Comparison of ENCODE assay signal across 21 cellular contexts in genomic region chr1:208312706-208313105, GRCh38.
DNase-seq lines count a peak whose midpoint lies in the region; ATAC-seq, FAIRE-seq and TF ChIP-seq lines count a peak whose summit lies in the region.
"Had no signal": no experiment of that assay in that cellular context is flagged by ENCODE, and none has a peak within 500 bp of the region (broad histone marks: within the 10 kb centered on the region; RNA-seq: fewer than 3 reads in every experiment).

No MANE protein-coding gene starts in this region.

- H3K27me3 ChIP-seq in mammary epithelial cell (ENCODE audit: insufficient read depth, low read length), result no peaks in the 10 kb centered on the region
- H3K27me3 ChIP-seq in breast epithelium, result peaks cover 0 to 10% of the 10 kb centered on the region in 2 donors
- no peaks in the 10 kb centered on the region for H3K27me3 ChIP-seq in Caco-2 (replicated peaks; ENCODE audit: control insufficient read depth, insufficient read depth, low read length)

- H3K27ac ChIP-seq in mammary epithelial cell (ENCODE audit: insufficient read depth, low read depth, low read length) (no peak overlapping the region), breast epithelium (no peak overlapping the region), kidney (ENCODE audit: low read depth in 2 of 2, low read length in 2 of 2) (no peak overlapping the region)
- H3K27ac ChIP-seq: 22Rv1, A549, C4-2B had no signal

- H3K36me3 ChIP-seq in mammary epithelial cell (ENCODE audit: insufficient read depth, low read length) (no peaks in the 10 kb centered on the region), breast epithelium (no peaks in the 10 kb centered on the region), kidney (ENCODE audit: control insufficient read depth in 1 of 2, insufficient read depth in 2 of 2, low read length in 2 of 2) (no peaks in the 10 kb centered on the region), Caco-2 (ENCODE audit: control insufficient read depth, insufficient read depth, low read length) (no peaks in the 10 kb centered on the region)

- intact Hi-C loops in mammary epithelial cell (cut with micrococcal nuclease) (no loop called here), breast epithelium (cut with DNase I; ENCODE audit: low total_unique reads) (no loop called here), kidney (cut with DNase I) (no loop called here), Caco-2 (cut with micrococcal nuclease; ENCODE audit: unreplicated experiment) (no loop called here)

- H3K27ac Mint-ChIP-seq in Caco-2 (ENCODE audit: unreplicated experiment), result no peak overlapping the region
- H3K27ac Mint-ChIP-seq: CD4-positive, alpha-beta T cell; HFFc6 had no signal

- no peaks in the 10 kb centered on the region for H3K36me3 Mint-ChIP-seq in Caco-2 (ENCODE audit: insufficient read depth, unreplicated experiment)

- H3K27me3 Mint-ChIP-seq in Caco-2 (ENCODE audit: insufficient read depth, unreplicated experiment), result peaks cover 19% of the 10 kb centered on the region

- CTCF ChIA-PET in mammary epithelial cell (lab: Charles Lee; ENCODE audit: low non-redundant PET) (interaction anchor here (0.5 kb wide), 1 partner anchor 291 kb away, joined by 8 read pairs; no protein-coding TSS in a partner anchor), Caco-2 (lab: Charles Lee) (no interaction called here)

- H3K4me1 ChIP-seq in mammary epithelial cell (ENCODE audit: insufficient read depth, low read length), result peaks cover 8% of the 10 kb centered on the region
- H3K4me1 ChIP-seq in breast epithelium, result no peaks in the 10 kb centered on the region
- no peaks in the 10 kb centered on the region for H3K4me1 ChIP-seq in kidney (ENCODE audit: control insufficient read depth in 1 of 2, insufficient read depth in 1 of 2, low read depth in 1 of 2, low read length in 2 of 2)
- H3K4me1 ChIP-seq in Caco-2, result no peaks in the 10 kb centered on the region
- H3K4me1 ChIP-seq: A549 had no signal

- H3K4me3 Mint-ChIP-seq in Caco-2 (ENCODE audit: unreplicated experiment), result no peak overlapping the region
- H3K4me3 Mint-ChIP-seq: CD4-positive, alpha-beta T cell; HFFc6 had no signal

- in situ Hi-C loops in mammary epithelial cell (cut with MboI; ENCODE audit: low sequenced_read_pairs in 2 of 2), result no loop called here

- no peak overlapping the region for H3K4me2 ChIP-seq in mammary epithelial cell (ENCODE audit: insufficient read depth, low read depth, low read length)
- H3K4me2 ChIP-seq: A549 had no signal

- no peaks in the 10 kb centered on the region for H3K4me1 Mint-ChIP-seq in Caco-2 (ENCODE audit: low read depth, unreplicated experiment)

- H3K4me3 ChIP-seq in mammary epithelial cell (replicated peaks in 1 of 3; ENCODE audit: insufficient read depth in 1 of 3, low read depth in 2 of 3, low read length in 3 of 3) (no peak overlapping the region), breast epithelium (no peak overlapping the region), kidney (ENCODE audit: low read length in 2 of 2) (no peak overlapping the region), Caco-2 (ENCODE audit: low read depth, low read length) (no peak overlapping the region)
- H3K4me3 ChIP-seq: A549 had no signal

- dilution Hi-C loops in mammary epithelial cell (cut with HindIII; ENCODE audit: low sequenced_read_pairs), result no loop called here

- POLR2A ChIA-PET in Caco-2 (lab: Charles Lee), result no interaction called here

- no peak for TF ChIP-seq POLR2A in breast epithelium (IDR thresholded peaks at IDR 0.05)

- DNase-seq in mammary epithelial cell, result peak; percentile 17
- DNase-seq in breast epithelium (ENCODE audit: low spot score in 2 of 2), result no peak
- DNase-seq in kidney, result no peak
- peak; percentile 35 for DNase-seq in renal cortical epithelial cell (ENCODE audit: low read depth)
- DNase-seq in COLO829 (ENCODE audit: low spot score), result no peak
- no peak for DNase-seq in Caco-2
- DNase-seq: AML-193; Calu3; CD4-positive, alpha-beta T cell; DMS79 treated with DMSO at 0.1 percent for 48 hours; GF-D8; GOT3; H7; HFFc6; IMR-90 had no signal

- H3K9me3 Mint-ChIP-seq in Caco-2 (ENCODE audit: unreplicated experiment), result no peaks in the 10 kb centered on the region
- H3K9me3 Mint-ChIP-seq: CD4-positive, alpha-beta T cell; HFFc6 had no signal

- H4K20me1 ChIP-seq in mammary epithelial cell (ENCODE audit: insufficient read depth, low read length), result no peaks in the 10 kb centered on the region

- peak; percentile 54 for FAIRE-seq in kidney (lab: Jason Lieb, UNC)
- FAIRE-seq: A549, HTR-8/SVneo had no signal

- BruUV-seq in mammary epithelial cell (replicated peaks; lab: Mats Ljungman, UMichigan) (no TSS peak), Caco-2 (replicated peaks; lab: Mats Ljungman, UMichigan) (no TSS peak)

- H3K9me3 ChIP-seq in mammary epithelial cell (replicated peaks; ENCODE audit: insufficient read depth, low read length), result no peaks in the 10 kb centered on the region
- H3K9me3 ChIP-seq in breast epithelium, result no peaks in the 10 kb centered on the region
- no peaks in the 10 kb centered on the region for H3K9me3 ChIP-seq in kidney (ENCODE audit: control insufficient read depth in 1 of 2, low read length in 2 of 2)
- H3K9me3 ChIP-seq in Caco-2, result no peaks in the 10 kb centered on the region
- H3K9me3 ChIP-seq: A549 had no signal

- no peaks in the 10 kb centered on the region for H3K79me2 ChIP-seq in mammary epithelial cell (ENCODE audit: insufficient read depth, low read length)

- ATAC-seq in HG03159 (IDR thresholded peaks at IDR 0.05; ENCODE audit: unreplicated experiment), result no peak
- ATAC-seq: A549, HCT116 had no signal

- no peak for TF ChIP-seq CTCF in mammary epithelial cell (conservative IDR thresholded peaks at IDR 0.05 in 1 of 2, IDR thresholded peaks at IDR 0.05 in 1 of 2; ENCODE audit: extremely low read depth in 1 of 2, insufficient read depth in 1 of 2, low read depth in 1 of 2, low read length in 2 of 2)
- TF ChIP-seq CTCF in breast epithelium (IDR thresholded peaks at IDR 0.05), result no peak
- TF ChIP-seq CTCF in kidney (IDR thresholded peaks at IDR 0.05; ENCODE audit: borderline replicate concordance, extremely low read depth, insufficient read depth), result no peak
- no peak for TF ChIP-seq CTCF in Caco-2 (IDR thresholded peaks at IDR 0.05; ENCODE audit: insufficient read depth in 1 of 2, low read depth in 1 of 2, low read length in 1 of 2, severe bottlenecking in 1 of 2, unreplicated experiment in 1 of 2)

- H2AFZ ChIP-seq in mammary epithelial cell (ENCODE audit: low read depth, low read length), result no peak overlapping the region

- H3K9ac ChIP-seq in mammary epithelial cell (ENCODE audit: insufficient read depth, low read length), result no peak overlapping the region
- no peak overlapping the region for H3K9ac ChIP-seq in kidney (ENCODE audit: low read length in 2 of 2)

Comparison
In these comparisons a context has a peak if more than half of its experiments do, and no peak if none do; other contexts are left out.
1. DNase-seq: peak in mammary epithelial cell (single experiment) and renal cortical epithelial cell (single experiment); none in breast epithelium (0 of 2), kidney (single experiment), COLO829 (single experiment) and Caco-2 (0 of 2).